In the genomic region with DNA sequence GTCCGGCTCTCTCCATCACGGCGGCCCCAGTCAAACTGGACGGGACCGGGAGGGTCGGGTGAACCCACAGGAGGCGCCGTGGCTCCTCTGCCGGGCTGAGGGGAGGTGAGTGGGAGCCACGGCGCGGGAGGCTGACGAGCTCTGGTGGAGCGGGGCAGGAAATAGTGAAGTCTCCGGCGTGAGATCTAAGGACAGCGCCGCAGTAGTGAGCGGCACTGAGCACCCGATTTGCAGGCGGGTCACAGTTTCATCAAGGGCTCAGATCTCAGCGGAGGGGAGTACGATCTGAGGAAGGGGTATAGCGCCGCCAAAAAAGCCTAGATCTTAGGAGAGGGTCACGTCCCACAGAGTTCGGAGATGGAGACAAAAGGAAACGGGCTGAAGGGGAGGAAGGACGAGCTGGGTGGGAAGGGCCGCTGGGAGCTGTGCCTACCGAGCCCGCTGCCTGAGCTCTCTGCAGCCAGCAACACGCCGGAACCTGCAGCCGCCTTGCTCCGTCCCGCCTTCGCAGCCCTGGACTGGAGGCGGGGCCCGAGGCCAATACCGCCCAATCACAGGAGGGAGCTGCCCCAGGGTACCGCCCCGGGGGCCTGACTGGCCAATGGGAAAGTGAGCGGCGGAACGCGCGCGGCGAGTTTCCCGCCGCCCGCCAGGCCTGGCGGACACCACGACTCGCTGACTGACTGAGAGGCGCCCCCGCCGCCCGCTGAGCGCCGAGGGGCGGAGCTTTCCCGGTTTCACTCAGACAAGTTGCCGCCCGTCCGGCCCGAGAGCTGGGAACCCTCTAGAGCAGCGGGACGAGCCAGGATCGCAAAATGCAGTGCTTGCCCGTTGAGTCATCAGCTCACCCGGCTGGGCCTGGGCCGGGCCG, we compare ENCODE assay signal across 8 cellular contexts. TPM values are rescaled to one million over a fixed set of nuclear protein-coding genes. Genes with fewer than 3 reads are reported as not detected.
A peak's percentile ranks its signal among the peaks of the same experiment; 100 is the strongest.
DNase-seq lines count a peak whose midpoint lies in the region; ATAC-seq and TF ChIP-seq lines count a peak whose summit lies in the region.

No MANE protein-coding gene starts in this region.

- H3K4me1 Mint-ChIP-seq in natural killer cell treated with Interleukin-12 subunit alpha and Interleukin-12 subunit beta and Interleukin-15 and Interleukin-18, amount 100 ng/mL, for 72 hours (ENCODE audit: low read depth in 2 of 2): peaks cover 20 to 24% of the 10 kb centered on the region in 2 donors

- no peaks in the 10 kb centered on the region for H3K9me2 ChIP-seq in Loucy (replicated peaks; ENCODE audit: low read depth, low read length)

- H3K36me3 Mint-ChIP-seq in natural killer cell treated with Interleukin-12 subunit alpha and Interleukin-12 subunit beta and Interleukin-15 and Interleukin-18, amount 100 ng/mL, for 72 hours: no peaks in the 10 kb centered on the region

- H3K4me3 Mint-ChIP-seq in natural killer cell treated with Interleukin-12 subunit alpha and Interleukin-12 subunit beta and Interleukin-15 and Interleukin-18, amount 100 ng/mL, for 72 hours: peak overlapping the region; percentile 90

- H3K9me3 ChIP-seq in ES-I3 (ENCODE audit: control insufficient read depth, insufficient read depth, low read length) (no peaks in the 10 kb centered on the region), Loucy (ENCODE audit: insufficient read depth, low read depth, low read length) (no peaks in the 10 kb centered on the region), RWPE2 (ENCODE audit: severe bottlenecking) (no peaks in the 10 kb centered on the region)

- peak overlapping the region; percentile 87 for H3K4me2 ChIP-seq in Loucy (ENCODE audit: low read depth, low read length, poor library complexity, severe bottlenecking)

- no peaks in the 10 kb centered on the region for H3K9me3 Mint-ChIP-seq in natural killer cell treated with Interleukin-12 subunit alpha and Interleukin-12 subunit beta and Interleukin-15 and Interleukin-18, amount 100 ng/mL, for 72 hours

- H3K27ac Mint-ChIP-seq in natural killer cell treated with Interleukin-12 subunit alpha and Interleukin-12 subunit beta and Interleukin-15 and Interleukin-18, amount 100 ng/mL, for 72 hours: peak overlapping the region; percentile 78 to 88

- peak; percentile 70 for ATAC-seq in RWPE2 (ENCODE audit: low read depth)
- ATAC-seq in natural killer cell treated with Interleukin-12 subunit alpha and Interleukin-12 subunit beta and Interleukin-15 and Interleukin-18, amount 100 ng/mL, for 72 hours: peak; percentile 98 to 99

- H3K9ac ChIP-seq in ES-I3 (ENCODE audit: low read depth, low read length) (peak overlapping the region; percentile 82), Loucy (ENCODE audit: low read depth, low read length, poor library complexity, severe bottlenecking) (peak overlapping the region; percentile 99)

- H3K4me3 ChIP-seq in H7 (ENCODE audit: insufficient read depth, low read depth, low read length) (peak overlapping the region; percentile 74), Loucy (ENCODE audit: low read length, poor library complexity, severe bottlenecking) (peak overlapping the region; percentile 89), RWPE2 (ENCODE audit: severe bottlenecking) (peak overlapping the region; percentile 80), fibroblast of pulmonary artery (replicated peaks; ENCODE audit: low read depth, low read length) (peak overlapping the region; percentile 65)

- H3F3A ChIP-seq in Loucy (ENCODE audit: low read depth): no peaks in the 10 kb centered on the region

- no peaks in the 10 kb centered on the region for H3K27me3 Mint-ChIP-seq in natural killer cell treated with Interleukin-12 subunit alpha and Interleukin-12 subunit beta and Interleukin-15 and Interleukin-18, amount 100 ng/mL, for 72 hours

- no peaks in the 10 kb centered on the region for H4K20me1 ChIP-seq in Loucy (ENCODE audit: insufficient read depth, low read length, poor library complexity, severe bottlenecking)

- H3K27me3 ChIP-seq in H7 (ENCODE audit: control insufficient read depth, insufficient read depth, low read length) (peaks cover 9% of the 10 kb centered on the region), Loucy (ENCODE audit: insufficient read depth, low read length, poor library complexity, severe bottlenecking) (no peaks in the 10 kb centered on the region), RWPE2 (ENCODE audit: insufficient read depth, poor library complexity, severe bottlenecking) (no peaks in the 10 kb centered on the region)

- H3K79me2 ChIP-seq in Loucy (ENCODE audit: insufficient read depth, low read length): peaks cover 5% of the 10 kb centered on the region; the same call in 1 of the 2 replicates

- H2AFZ ChIP-seq in Loucy (ENCODE audit: low read length): peak overlapping the region; percentile 81

- H3K4me1 ChIP-seq in ES-I3 (ENCODE audit: insufficient read depth, low read length) (peaks cover 23% of the 10 kb centered on the region), Loucy (ENCODE audit: insufficient read depth, low read length, poor library complexity, severe bottlenecking) (peaks cover 9% of the 10 kb centered on the region), RWPE2 (ENCODE audit: insufficient read depth, poor library complexity, severe bottlenecking) (peaks cover 36% of the 10 kb centered on the region)

- H3K27ac ChIP-seq in RWPE2 (ENCODE audit: poor library complexity, severe bottlenecking): peak overlapping the region; percentile 98

- TF ChIP-seq CTCF in Loucy (conservative IDR thresholded peaks at IDR 0.05; ENCODE audit: low read length): peak; percentile 26; the same call in 1 of the 2 replicates
- TF ChIP-seq CTCF in RWPE2 (IDR thresholded peaks at IDR 0.05; ENCODE audit: poor library complexity, severe bottlenecking): no peak
- no peak for TF ChIP-seq CTCF in fibroblast of pulmonary artery (IDR thresholded peaks at IDR 0.05; ENCODE audit: low read length, missing control alignments)

- DNase-seq in H7 (peak; percentile 99), RWPE2 (ENCODE audit: low spot score) (peak; percentile 99), fibroblast of pulmonary artery (ENCODE audit: low read depth) (peak; percentile 97)
- DNase-seq in activated effector memory CD4-positive, alpha-beta T cell treated with Interleukin-2 at 50 U/mL for 16 hours: peak; percentile 95
- peak; percentile 97 for DNase-seq in natural killer cell treated with Interleukin-12 subunit alpha and Interleukin-12 subunit beta and Interleukin-15 and Interleukin-18, amount 100 ng/mL, for 72 hours (ENCODE audit: low spot score)
- peak; percentile 91 for DNase-seq in stimulated activated naive CD4-positive, alpha-beta T cell treated with Interleukin-2 at 50 U/mL for 16 hours (lab: John Stamatoyannopoulos, UW)

- H3K36me3 ChIP-seq in ES-I3 (ENCODE audit: insufficient read depth, low read length) (no peaks in the 10 kb centered on the region), H7 (replicated peaks; ENCODE audit: control insufficient read depth, insufficient read depth, low read length) (no peaks in the 10 kb centered on the region), Loucy (ENCODE audit: insufficient read depth, low read length) (no peaks in the 10 kb centered on the region), RWPE2 (ENCODE audit: low read depth) (peaks cover 15% of the 10 kb centered on the region)

RNA-seq across cellular contexts. Expression of a gene that starts 1.9 kb away (rescaled TPM):
- 7.5 and 11.3 TPM in 2 replicates for total RNA-seq in H7 (2014; rRNA removed; shearing (Covaris generic))
- under 1 TPM; 0.50 to 0.56 TPM for total RNA-seq in natural killer cell treated with Interleukin-12 subunit alpha and Interleukin-12 subunit beta and Interleukin-15 and Interleukin-18, amount 100 ng/mL, for 72 hours

RNA-seq across cellular contexts. Expression of a gene that starts 25.2 kb away (rescaled TPM):
- total RNA-seq in H7 (2014; rRNA removed; shearing (Covaris generic)): 40.3 and 61.9 TPM in 2 replicates
- total RNA-seq in natural killer cell treated with Interleukin-12 subunit alpha and Interleukin-12 subunit beta and Interleukin-15 and Interleukin-18, amount 100 ng/mL, for 72 hours: 10 to 100 TPM; 52.6 to 58.0 TPM

RNA-seq across cellular contexts. Expression of a gene that starts 35.4 kb away (rescaled TPM):
- total RNA-seq in H7 (2014; rRNA removed; shearing (Covaris generic)): 16.1 and 23.7 TPM in 2 replicates
- total RNA-seq in natural killer cell treated with Interleukin-12 subunit alpha and Interleukin-12 subunit beta and Interleukin-15 and Interleukin-18, amount 100 ng/mL, for 72 hours: 10 to 100 TPM; 19.6 to 21.2 TPM

RNA-seq across cellular contexts. Expression of a gene that starts 38.4 kb away (rescaled TPM):
- 45.5 and 50.0 TPM in 2 replicates for total RNA-seq in H7 (2014; rRNA removed; shearing (Covaris generic))
- 100 to 1,000 TPM in 1 of 2 donors, 10 to 100 TPM in 1; 87.2 to 106 TPM for total RNA-seq in natural killer cell treated with Interleukin-12 subunit alpha and Interleukin-12 subunit beta and Interleukin-15 and Interleukin-18, amount 100 ng/mL, for 72 hours

RNA-seq across cellular contexts. Expression of a gene that starts 48.9 kb away (rescaled TPM):
- not detected in 2 replicates for total RNA-seq in H7 (2014; rRNA removed; shearing (Covaris generic))
- total RNA-seq in natural killer cell treated with Interleukin-12 subunit alpha and Interleukin-12 subunit beta and Interleukin-15 and Interleukin-18, amount 100 ng/mL, for 72 hours: not detected

Comparison
In these comparisons a context has a peak if more than half of its experiments do, and no peak if none do; other contexts are left out.
1. Peak in every context shown above with its lines: DNase-seq, ATAC-seq, H3K4me3 ChIP-seq and H3K27ac ChIP-seq.